ENCODE assay signal across 8 cellular contexts in genomic region chr6:46220351-46221220, GRCh38. TPM values are rescaled to one million over a fixed set of nuclear protein-coding genes. Genes with fewer than 3 reads are reported as not detected.
A peak's percentile ranks its signal among the peaks of the same experiment; 100 is the strongest.
DNase-seq lines count a peak whose midpoint lies in the region; ATAC-seq and TF ChIP-seq lines count a peak whose summit lies in the region.

No MANE protein-coding gene starts in this region.

- peaks cover 38% of the 10 kb centered on the region for H3K4me1 Mint-ChIP-seq in activated T-cell treated with anti-CD3 and anti-CD28 coated beads, Interleukin-2, amount 50 U/mL, for 72 hours (ENCODE audit: low read depth)
- H3K4me1 Mint-ChIP-seq in endodermal cell (peaks cover 2% of the 10 kb centered on the region), type B pancreatic cell (ENCODE audit: unreplicated experiment) (peaks cover 4% of the 10 kb centered on the region)

- 73 to 93% methylated on average over 4 to 6 of the region's 6 CpGs for WGBS in endodermal cell (ENCODE audit: insufficient coverage in 1 of 2, insufficient read length in 1 of 2), 2 experiments

- H3K27me3 Mint-ChIP-seq in activated T-cell treated with anti-CD3 and anti-CD28 coated beads, Interleukin-2, amount 50 U/mL, for 72 hours (ENCODE audit: low read depth), result peaks cover 10% of the 10 kb centered on the region
- H3K27me3 Mint-ChIP-seq in endodermal cell (ENCODE audit: insufficient read depth) (peaks cover 8% of the 10 kb centered on the region), type B pancreatic cell (no peaks in the 10 kb centered on the region)

- peaks cover 2% of the 10 kb centered on the region for H3K4me1 ChIP-seq in endodermal cell (ENCODE audit: control insufficient read depth, insufficient read depth, low read length)

- H3K9me3 Mint-ChIP-seq in activated T-cell treated with anti-CD3 and anti-CD28 coated beads, Interleukin-2, amount 50 U/mL, for 72 hours, result no peaks in the 10 kb centered on the region
- H3K9me3 Mint-ChIP-seq in endodermal cell (peaks cover 3% of the 10 kb centered on the region), type B pancreatic cell (no peaks in the 10 kb centered on the region)

- peak overlapping the region in 1 of 2 donors; percentile 50 for H3K4me3 Mint-ChIP-seq in activated T-cell treated with anti-CD3 and anti-CD28 coated beads, Interleukin-2, amount 50 U/mL, for 72 hours
- H3K4me3 Mint-ChIP-seq in endodermal cell, result no peak overlapping the region
- no peak overlapping the region for H3K4me3 Mint-ChIP-seq in type B pancreatic cell

- no peak overlapping the region for H3K4me3 ChIP-seq in endodermal cell (ENCODE audit: low read length)

- ATAC-seq in GM19438 (IDR thresholded peaks at IDR 0.05; ENCODE audit: low read depth, unreplicated experiment) (peak; percentile 44), HG03108 (IDR thresholded peaks at IDR 0.05; ENCODE audit: unreplicated experiment) (peak; percentile 54)
- ATAC-seq in activated T-cell treated with anti-CD3 and anti-CD28 coated beads, Interleukin-2, amount 50 U/mL, for 72 hours (replicated peaks in 1 of 2), result peak; percentile 69 to 73

- H3K36me3 ChIP-seq in endodermal cell (ENCODE audit: control insufficient read depth, insufficient read depth, low read length), result no peaks in the 10 kb centered on the region

- DNase-seq in GM13976 (ENCODE audit: low spot score) (peak; percentile 34), NCI-H69 (lab: John Stamatoyannopoulos, UW) (no peak), dermis blood vessel endothelial cell (no peak), endodermal cell (no peak), type B pancreatic cell (ENCODE audit: extremely low spot score, unreplicated experiment) (no peak)
- DNase-seq in activated T-cell treated with anti-CD3 and anti-CD28 coated beads, Interleukin-2, amount 50 U/mL, for 72 hours, result peak; percentile 41 to 48

- H3K27ac ChIP-seq in endodermal cell (ENCODE audit: low read depth, low read length), result no peak overlapping the region

- H3K9ac ChIP-seq in endodermal cell (ENCODE audit: extremely low read depth, low read length, poor library complexity, severe bottlenecking), result no peak overlapping the region

- no peaks in the 10 kb centered on the region for H3K9me3 ChIP-seq in endodermal cell (ENCODE audit: control insufficient read depth, low read length)

- in situ Hi-C loops in GM13976 (cut with MboI; ENCODE audit: low sequenced_read_pairs, unreplicated experiment), result loop anchor here (5.0 to 25.0 kb wide), 4 partner anchors 128 to 417 kb away; no protein-coding TSS in a partner anchor

- H3K27ac Mint-ChIP-seq in activated T-cell treated with anti-CD3 and anti-CD28 coated beads, Interleukin-2, amount 50 U/mL, for 72 hours, result peak overlapping the region; percentile 80
- H3K27ac Mint-ChIP-seq in endodermal cell (no peak overlapping the region), type B pancreatic cell (no peak overlapping the region)

- TF ChIP-seq CTCF in GM13976 (IDR thresholded peaks at IDR 0.05; ENCODE audit: borderline replicate concordance, control extremely low read depth, extremely low read depth, insufficient read depth, missing control alignments) (no peak), endodermal cell (conservative IDR thresholded peaks at IDR 0.05) (no peak), type B pancreatic cell (conservative IDR thresholded peaks at IDR 0.05) (no peak)

- no peaks in the 10 kb centered on the region for H3K36me3 Mint-ChIP-seq in activated T-cell treated with anti-CD3 and anti-CD28 coated beads, Interleukin-2, amount 50 U/mL, for 72 hours (ENCODE audit: insufficient read depth in 2 of 2)
- H3K36me3 Mint-ChIP-seq in endodermal cell (ENCODE audit: low read depth), result no peaks in the 10 kb centered on the region
- no peaks in the 10 kb centered on the region for H3K36me3 Mint-ChIP-seq in type B pancreatic cell

- H3K27me3 ChIP-seq in endodermal cell (ENCODE audit: control insufficient read depth, insufficient read depth, low read length, poor library complexity, severe bottlenecking), result no peaks in the 10 kb centered on the region

RNA-seq across cellular contexts. Expression of gene ENPP5, which starts 49.8 kb away (rescaled TPM):
- total RNA-seq in activated T-cell treated with anti-CD3 and anti-CD28 coated beads, Interleukin-2, amount 50 U/mL, for 72 hours, result under 1 TPM; 0.16 to 0.43 TPM
- 0.17 TPM in 1 of 2 replicates, not detected in the other for total RNA-seq in dermis blood vessel endothelial cell
- total RNA-seq in endodermal cell, result 10 to 100 TPM in 1 of 2 donors, 1 to 10 TPM in 1; 9.0 to 12.9 TPM
- polyA plus RNA-seq in endodermal cell (2013, experiment 1 of 2), result 3.3 TPM
- 3.2 TPM for polyA plus RNA-seq in endodermal cell (2013, experiment 2 of 2)
- 4.2 and 6.6 TPM in 2 replicates for total RNA-seq in type B pancreatic cell (ENCODE audit: low replicate concordance)

Comparison
In these comparisons a context has a peak if more than half of its experiments do, and no peak if none do; other contexts are left out.
1. DNase-seq: peak in GM13976 (single experiment) and activated T-cell treated with anti-CD3 and anti-CD28 coated beads, Interleukin-2, amount 50 U/mL, for 72 hours (2 of 2); none in NCI-H69 (single experiment), dermis blood vessel endothelial cell (single experiment), endodermal cell (single experiment) and type B pancreatic cell (single experiment).
2. Peak in every context shown above with its lines, with median percentiles within 50 percentile points of each other: ATAC-seq.